Comparison of ENCODE assay signal across 30 cellular contexts in the genomic region with DNA sequence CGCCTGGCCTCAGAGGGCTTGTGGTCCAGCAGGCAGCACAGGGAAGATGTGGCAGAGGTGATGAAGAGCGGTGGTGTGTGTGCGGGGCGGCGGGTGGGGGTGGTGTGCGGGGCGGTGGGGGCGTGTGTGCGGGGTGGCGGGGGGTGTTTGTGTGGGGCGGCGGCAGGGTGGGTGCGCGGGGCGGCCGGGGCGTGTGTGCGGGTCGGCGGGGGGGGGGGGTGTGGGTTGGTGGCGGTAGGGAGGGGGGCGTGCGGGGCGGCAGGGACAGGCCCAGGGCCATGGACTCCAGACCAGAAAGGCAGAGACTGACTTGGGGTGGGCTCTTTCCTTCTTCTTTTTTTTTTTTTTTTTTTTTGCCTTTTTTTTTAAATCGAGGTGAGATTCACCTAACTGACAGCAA.
"Had no signal": no experiment of that assay in that cellular context is flagged by ENCODE, and none has a peak within 500 bp of the region (broad histone marks: within the 10 kb centered on the region; RNA-seq: fewer than 3 reads in every experiment).

No MANE protein-coding gene starts in this region.

- H3K27me3 Mint-ChIP-seq: activated CD4-positive, alpha-beta memory T cell treated with anti-CD3 and anti-CD28 coated beads for 36 hours; activated naive CD8-positive, alpha-beta T cell treated with anti-CD3 and anti-CD28 coated beads, Interleukin-2, amount 50 U/mL, for 24 hours had no signal

- H3K36me3 ChIP-seq: ascending aorta, MG63 had no signal

- ATAC-seq: activated naive CD8-positive, alpha-beta T cell treated with anti-CD3 and anti-CD28 coated beads, Interleukin-2, amount 50 U/mL, for 24 hours; body of pancreas; Panc1 had no signal

- H3K27ac Mint-ChIP-seq: activated B cell treated with CpG ODN at 0.5 μM for 24 hours; activated CD4-positive, alpha-beta memory T cell treated with anti-CD3 and anti-CD28 coated beads for 36 hours; activated CD4-positive, alpha-beta T cell treated with anti-CD3 and anti-CD28 coated beads, Interleukin-2, amount 10 ng/mL, durations not matched to agents 7 days and 5 days; activated naive CD8-positive, alpha-beta T cell treated with anti-CD3 and anti-CD28 coated beads, Interleukin-2, amount 50 U/mL, for 24 hours; activated T-helper 2 cell treated with anti-CD3 and anti-CD28 coated beads, Interferon-gamma antibody, Interleukin-2, Interleukin-4, amounts not matched to agents 10 μg/mL and 5 μg/mL and 100 μg/mL, durations not matched to agents 14 hours and 24 hours and 36 hours; T-cell had no signal

- H3K27me3 ChIP-seq: ascending aorta, body of pancreas, MG63 had no signal

- H3K9me3 Mint-ChIP-seq: activated B cell treated with CpG ODN at 0.5 μM for 24 hours; activated CD4-positive, alpha-beta memory T cell treated with anti-CD3 and anti-CD28 coated beads for 36 hours; activated CD4-positive, alpha-beta T cell treated with anti-CD3 and anti-CD28 coated beads, Interleukin-2, amount 10 ng/mL, durations not matched to agents 7 days and 5 days; activated naive CD4-positive, alpha-beta T cell treated with anti-CD3 and anti-CD28 coated beads, Interleukin-2, amount 10 ng/mL, durations not matched to agents 7 days and 5 days; activated naive CD8-positive, alpha-beta T cell treated with anti-CD3 and anti-CD28 coated beads, Interleukin-2, amount 50 U/mL, for 24 hours; activated T-helper 2 cell treated with anti-CD3 and anti-CD28 coated beads, Interferon-gamma antibody, Interleukin-2, Interleukin-4, amounts not matched to agents 10 μg/mL and 5 μg/mL and 100 μg/mL, durations not matched to agents 14 hours and 24 hours and 36 hours; T-cell had no signal

- H3K4me3 Mint-ChIP-seq: activated B cell treated with CpG ODN at 0.5 μM for 24 hours; activated CD4-positive, alpha-beta memory T cell treated with anti-CD3 and anti-CD28 coated beads for 36 hours; activated CD4-positive, alpha-beta T cell treated with anti-CD3 and anti-CD28 coated beads, Interleukin-2, amount 10 ng/mL, durations not matched to agents 7 days and 5 days; activated naive CD4-positive, alpha-beta T cell treated with anti-CD3 and anti-CD28 coated beads, Interleukin-2, amount 10 ng/mL, durations not matched to agents 7 days and 5 days; activated naive CD8-positive, alpha-beta T cell treated with anti-CD3 and anti-CD28 coated beads, Interleukin-2, amount 50 U/mL, for 24 hours had no signal

- DNase-seq: activated B cell treated with CpG ODN at 0.5 μM for 24 hours; activated CD4-positive, alpha-beta memory T cell treated with anti-CD3 and anti-CD28 coated beads for 36 hours; activated CD4-positive, alpha-beta T cell treated with anti-CD3 and anti-CD28 coated beads for 1 hour; activated CD4-positive, alpha-beta T cell treated with anti-CD3 and anti-CD28 coated beads, Interleukin-2, amount 10 ng/mL, durations not matched to agents 7 days and 5 days; activated CD8-positive, alpha-beta memory T cell treated with anti-CD3 and anti-CD28 coated beads for 24 hours; activated gamma-delta T cell treated with Interleukin-2 at 50 U/mL for 16 hours; activated naive CD4-positive, alpha-beta T cell treated with anti-CD3 and anti-CD28 coated beads, Interleukin-2, amount 10 ng/mL, durations not matched to agents 7 days and 5 days; activated naive CD8-positive, alpha-beta T cell treated with anti-CD3 and anti-CD28 coated beads, Interleukin-2, amount 50 U/mL, for 24 hours; activated T-cell treated with anti-CD3 and anti-CD28 coated beads, Interleukin-2, amount 50 U/mL, for 48 hours; amniotic stem cell; body of pancreas; central memory CD4-positive, alpha-beta T cell; MG63; MV-4-11; NCI-H1092 treated with DMSO at 0.1 percent for 48 hours; NCI-H1417 treated with DMSO at 0.1 percent for 48 hours; NCI-H1694; NCI-H2029; NCI-H345; NCI-H510A; NCI-H526 treated with DMSO at 0.1 percent for 48 hours; NCI-H82; OCI-M1; RPMI8226; T-helper 2 cell; T1000 had no signal

- H3K36me3 Mint-ChIP-seq: activated CD4-positive, alpha-beta memory T cell treated with anti-CD3 and anti-CD28 coated beads for 36 hours; activated naive CD4-positive, alpha-beta T cell treated with anti-CD3 and anti-CD28 coated beads, Interleukin-2, amount 10 ng/mL, durations not matched to agents 7 days and 5 days; T-cell had no signal

- H3K27ac ChIP-seq: ascending aorta, body of pancreas had no signal

- H3K4me3 ChIP-seq: ascending aorta, body of pancreas, MG63 had no signal

- H3K9me3 ChIP-seq: ascending aorta, body of pancreas, MG63 had no signal
